Comparison of ENCODE assay signal across 9 cellular contexts in genomic region chrX:95367286-95367685, GRCh38.
"Had no signal": no experiment of that assay in that cellular context is flagged by ENCODE, and none has a peak within 500 bp of the region (broad histone marks: within the 10 kb centered on the region; RNA-seq: fewer than 3 reads in every experiment).

No MANE protein-coding gene starts in this region.

- H3K4me3 ChIP-seq: GM23248, GM23338, HAP-1 had no signal

- ATAC-seq: GM23338, HCT116 had no signal

- H3K9me3 ChIP-seq: HAP-1 had no signal

- H3K36me3 ChIP-seq: HAP-1 had no signal

- H2AFZ ChIP-seq: GM23248, GM23338 had no signal

- DNase-seq: GM23248, GOT3, H7, H9, HCEC 1CT, HFFc6 had no signal

- H3K27ac ChIP-seq: GM23248 had no signal

- H3K4me2 ChIP-seq: GM23338 had no signal

- H3K4me1 ChIP-seq: HAP-1 had no signal

- H3K9ac ChIP-seq: GM23248 had no signal
